18 cellular contexts compared by ENCODE assay signal in genomic region chrX:2272337-2272736, GRCh38.
"Had no signal": no experiment of that assay in that cellular context is flagged by ENCODE, and none has a peak within 500 bp of the region (broad histone marks: within the 10 kb centered on the region; RNA-seq: fewer than 3 reads in every experiment).

No MANE protein-coding gene starts in this region.

- H3K27ac ChIP-seq: breast epithelium, gastroesophageal sphincter, heart right ventricle, left ventricle myocardium inferior, ovary, sigmoid colon, thyroid gland, uterus had no signal

- H3K36me3 ChIP-seq: breast epithelium, ovary, thyroid gland, uterus had no signal

- H3K27ac Mint-ChIP-seq: activated naive CD4-positive, alpha-beta T cell treated with anti-CD3 and anti-CD28 coated beads for 36 hours; activated naive CD8-positive, alpha-beta T cell treated with anti-CD3 and anti-CD28 coated beads, Interleukin-2, amount 50 U/mL, for 24 hours; activated T-helper 17 cell treated with anti-CD3 and anti-CD28 coated beads, Interleukin-2, amount 50 U/mL, for 72 hours; dendritic cell treated with granulocyte-macrophage colony-stimulating factor and Interleukin-4, amounts not matched to agents 40 ng/mL and 50 ng/mL, for 4 days had no signal

- H3K27me3 ChIP-seq: breast epithelium, gastroesophageal sphincter, heart right ventricle, ovary, sigmoid colon, thyroid gland, uterus had no signal

- H3K4me3 Mint-ChIP-seq: activated naive CD4-positive, alpha-beta T cell treated with anti-CD3 and anti-CD28 coated beads for 36 hours; activated naive CD8-positive, alpha-beta T cell treated with anti-CD3 and anti-CD28 coated beads, Interleukin-2, amount 50 U/mL, for 24 hours; activated T-helper 17 cell treated with anti-CD3 and anti-CD28 coated beads, Interleukin-2, amount 50 U/mL, for 72 hours; dendritic cell treated with granulocyte-macrophage colony-stimulating factor and Interleukin-4, amounts not matched to agents 40 ng/mL and 50 ng/mL, for 4 days; nephron had no signal

- FAIRE-seq: keratinocyte had no signal

- H3K4me1 Mint-ChIP-seq: activated naive CD8-positive, alpha-beta T cell treated with anti-CD3 and anti-CD28 coated beads, Interleukin-2, amount 50 U/mL, for 24 hours; activated T-helper 17 cell treated with anti-CD3 and anti-CD28 coated beads, Interleukin-2, amount 50 U/mL, for 72 hours; nephron had no signal

- ATAC-seq: activated naive CD8-positive, alpha-beta T cell treated with anti-CD3 and anti-CD28 coated beads, Interleukin-2, amount 50 U/mL, for 24 hours; activated T-helper 17 cell treated with anti-CD3 and anti-CD28 coated beads, Interleukin-2, amount 50 U/mL, for 72 hours; gastroesophageal sphincter; heart right ventricle had no signal

- H3K27me3 Mint-ChIP-seq: activated naive CD8-positive, alpha-beta T cell treated with anti-CD3 and anti-CD28 coated beads, Interleukin-2, amount 50 U/mL, for 24 hours; activated T-helper 17 cell treated with anti-CD3 and anti-CD28 coated beads, Interleukin-2, amount 50 U/mL, for 72 hours; dendritic cell treated with granulocyte-macrophage colony-stimulating factor and Interleukin-4, amounts not matched to agents 40 ng/mL and 50 ng/mL, for 4 days had no signal

- H3K9me3 ChIP-seq: breast epithelium, gastroesophageal sphincter, heart right ventricle, left ventricle myocardium inferior, ovary, sigmoid colon, thyroid gland, uterus had no signal

- H3K4me1 ChIP-seq: breast epithelium, gastroesophageal sphincter, heart right ventricle, left ventricle myocardium inferior, sigmoid colon, thyroid gland, uterus had no signal

- DNase-seq: activated naive CD4-positive, alpha-beta T cell treated with anti-CD3 and anti-CD28 coated beads for 36 hours; activated naive CD8-positive, alpha-beta T cell treated with anti-CD3 and anti-CD28 coated beads, Interleukin-2, amount 50 U/mL, for 24 hours; cerebellar nuclear complex; erythroblast; heart right ventricle; left ventricle myocardium inferior; mesenchymal stem cell; ovary; sigmoid colon; stimulated activated CD4-positive, alpha-beta T cell treated with anti-CD3 and anti-CD28 coated beads, Interleukin-2, amount 100 ng/mL, for 24 hours; thyroid gland; uterus had no signal

- H3K4me3 ChIP-seq: breast epithelium, gastroesophageal sphincter, heart right ventricle, left ventricle myocardium inferior, ovary, sigmoid colon, thyroid gland, uterus had no signal
